In genomic region chr17:7226721-7227710, GRCh38 we compare ENCODE assay signal across 2 cellular contexts.
TF ChIP-seq lines count a peak whose summit lies in the region.

No MANE protein-coding gene starts in this region.

TF ChIP-seq in HEK293, 187 proteins besides CTCF, POLR2A, EP300 and RAD21:
- TF ChIP-seq ZNF16 (tag by site-specific recombination; IDR thresholded peaks at IDR 0.05; ENCODE audit: low read depth) (no peak), BCL6B (tag by site-specific recombination; IDR thresholded peaks at IDR 0.05) (no peak), ZNF394 (tag by site-specific recombination; IDR thresholded peaks at IDR 0.05; ENCODE audit: borderline replicate concordance) (no peak), ZNF488 (tag by site-specific recombination; IDR thresholded peaks at IDR 0.05) (no peak), ZNF600 (tag by site-specific recombination; IDR thresholded peaks at IDR 0.05) (peak; percentile 80; the same call in 1 of the 2 replicates), YY1 (tag by site-specific recombination; IDR thresholded peaks at IDR 0.05) (no peak), OVOL3 (tag by site-specific recombination; IDR thresholded peaks at IDR 0.05) (no peak)

TF ChIP-seq in H1, 55 proteins besides CTCF, POLR2A, EP300 and RAD21:
- TF ChIP-seq CBX8 (IDR thresholded peaks at IDR 0.05; ENCODE audit: borderline replicate concordance, low read depth, low read length) (no peak), RNF2 (IDR thresholded peaks at IDR 0.05; ENCODE audit: borderline replicate concordance, low read depth, low read length, missing control alignments, poor library complexity, severe bottlenecking) (peak; percentile 3)
